ENCODE assay signal across 1 cellular context in the genomic region with DNA sequence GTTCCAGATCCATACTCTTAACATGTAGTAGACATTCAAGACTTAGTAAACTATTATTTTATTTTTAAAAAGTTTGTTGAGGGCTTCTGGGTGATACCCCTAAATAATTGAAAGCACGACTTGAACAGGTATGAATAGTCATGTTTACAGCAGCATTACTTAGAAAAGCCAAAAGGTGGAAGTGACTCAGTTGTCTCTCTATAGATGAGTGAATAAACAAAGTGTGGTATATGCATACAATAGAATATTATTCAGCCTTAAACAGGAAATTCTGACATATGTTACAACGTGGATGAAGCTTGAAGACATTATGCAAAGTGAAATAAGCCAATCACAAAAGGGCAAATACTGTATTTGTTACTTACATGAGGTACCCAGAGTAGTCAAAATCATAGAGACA.
TF ChIP-seq lines count a peak whose summit lies in the region.

No MANE protein-coding gene starts in this region.

TF ChIP-seq in GM12878, 131 proteins besides CTCF, POLR2A, EP300 and RAD21:
- TF ChIP-seq YBX1 (IDR thresholded peaks at IDR 0.05): no peak
- TF ChIP-seq, protein P1, sequence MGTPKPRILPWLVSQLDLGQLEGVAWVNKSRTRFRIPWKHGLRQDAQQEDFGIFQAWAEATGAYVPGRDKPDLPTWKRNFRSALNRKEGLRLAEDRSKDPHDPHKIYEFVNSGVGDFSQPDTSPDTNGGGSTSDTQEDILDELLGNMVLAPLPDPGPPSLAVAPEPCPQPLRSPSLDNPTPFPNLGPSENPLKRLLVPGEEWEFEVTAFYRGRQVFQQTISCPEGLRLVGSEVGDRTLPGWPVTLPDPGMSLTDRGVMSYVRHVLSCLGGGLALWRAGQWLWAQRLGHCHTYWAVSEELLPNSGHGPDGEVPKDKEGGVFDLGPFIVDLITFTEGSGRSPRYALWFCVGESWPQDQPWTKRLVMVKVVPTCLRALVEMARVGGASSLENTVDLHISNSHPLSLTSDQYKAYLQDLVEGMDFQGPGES (IDR thresholded peaks at IDR 0.05): no peak
- TF ChIP-seq NR2C2 (IDR thresholded peaks at IDR 0.05; ENCODE audit: borderline replicate concordance, control insufficient read depth, insufficient read length, low read depth): no peak
- TF ChIP-seq, protein P2, sequence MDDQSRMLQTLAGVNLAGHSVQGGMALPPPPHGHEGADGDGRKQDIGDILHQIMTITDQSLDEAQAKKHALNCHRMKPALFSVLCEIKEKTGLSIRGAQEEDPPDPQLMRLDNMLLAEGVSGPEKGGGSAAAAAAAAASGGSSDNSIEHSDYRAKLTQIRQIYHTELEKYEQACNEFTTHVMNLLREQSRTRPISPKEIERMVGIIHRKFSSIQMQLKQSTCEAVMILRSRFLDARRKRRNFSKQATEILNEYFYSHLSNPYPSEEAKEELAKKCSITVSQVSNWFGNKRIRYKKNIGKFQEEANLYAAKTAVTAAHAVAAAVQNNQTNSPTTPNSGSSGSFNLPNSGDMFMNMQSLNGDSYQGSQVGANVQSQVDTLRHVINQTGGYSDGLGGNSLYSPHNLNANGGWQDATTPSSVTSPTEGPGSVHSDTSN (IDR thresholded peaks at IDR 0.05; ENCODE audit: insufficient replicate concordance, low read depth, low read length): no peak
- no peak for TF ChIP-seq EGR1 (IDR thresholded peaks at IDR 0.05; ENCODE audit: borderline replicate concordance in 1 of 2, low read depth in 2 of 2, low read length in 2 of 2)
- no peak for TF ChIP-seq NR2F1 (conservative IDR thresholded peaks at IDR 0.05)
- TF ChIP-seq, protein P3, sequence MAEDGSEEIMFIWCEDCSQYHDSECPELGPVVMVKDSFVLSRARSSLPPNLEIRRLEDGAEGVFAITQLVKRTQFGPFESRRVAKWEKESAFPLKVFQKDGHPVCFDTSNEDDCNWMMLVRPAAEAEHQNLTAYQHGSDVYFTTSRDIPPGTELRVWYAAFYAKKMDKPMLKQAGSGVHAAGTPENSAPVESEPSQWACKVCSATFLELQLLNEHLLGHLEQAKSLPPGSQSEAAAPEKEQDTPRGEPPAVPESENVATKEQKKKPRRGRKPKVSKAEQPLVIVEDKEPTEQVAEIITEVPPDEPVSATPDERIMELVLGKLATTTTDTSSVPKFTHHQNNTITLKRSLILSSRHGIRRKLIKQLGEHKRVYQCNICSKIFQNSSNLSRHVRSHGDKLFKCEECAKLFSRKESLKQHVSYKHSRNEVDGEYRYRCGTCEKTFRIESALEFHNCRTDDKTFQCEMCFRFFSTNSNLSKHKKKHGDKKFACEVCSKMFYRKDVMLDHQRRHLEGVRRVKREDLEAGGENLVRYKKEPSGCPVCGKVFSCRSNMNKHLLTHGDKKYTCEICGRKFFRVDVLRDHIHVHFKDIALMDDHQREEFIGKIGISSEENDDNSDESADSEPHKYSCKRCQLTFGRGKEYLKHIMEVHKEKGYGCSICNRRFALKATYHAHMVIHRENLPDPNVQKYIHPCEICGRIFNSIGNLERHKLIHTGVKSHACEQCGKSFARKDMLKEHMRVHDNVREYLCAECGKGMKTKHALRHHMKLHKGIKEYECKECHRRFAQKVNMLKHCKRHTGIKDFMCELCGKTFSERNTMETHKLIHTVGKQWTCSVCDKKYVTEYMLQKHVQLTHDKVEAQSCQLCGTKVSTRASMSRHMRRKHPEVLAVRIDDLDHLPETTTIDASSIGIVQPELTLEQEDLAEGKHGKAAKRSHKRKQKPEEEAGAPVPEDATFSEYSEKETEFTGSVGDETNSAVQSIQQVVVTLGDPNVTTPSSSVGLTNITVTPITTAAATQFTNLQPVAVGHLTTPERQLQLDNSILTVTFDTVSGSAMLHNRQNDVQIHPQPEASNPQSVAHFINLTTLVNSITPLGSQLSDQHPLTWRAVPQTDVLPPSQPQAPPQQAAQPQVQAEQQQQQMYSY (CRISPR knock-in tag; IDR thresholded peaks at IDR 0.05): no peak
- TF ChIP-seq, protein P4, sequence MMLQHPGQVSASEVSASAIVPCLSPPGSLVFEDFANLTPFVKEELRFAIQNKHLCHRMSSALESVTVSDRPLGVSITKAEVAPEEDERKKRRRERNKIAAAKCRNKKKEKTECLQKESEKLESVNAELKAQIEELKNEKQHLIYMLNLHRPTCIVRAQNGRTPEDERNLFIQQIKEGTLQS (IDR thresholded peaks at IDR 0.05; ENCODE audit: borderline replicate concordance, extremely low read depth, low read depth, low read length): no peak
TF ChIP-seq in GM12878: peak in this region for 0.
